ENCODE assay signal across 20 cellular contexts in genomic region chr11:70698871-70699270, GRCh38.
"Had no signal": no experiment of that assay in that cellular context is flagged by ENCODE, and none has a peak within 500 bp of the region (broad histone marks: within the 10 kb centered on the region; RNA-seq: fewer than 3 reads in every experiment).

No MANE protein-coding gene starts in this region.

- H3K27ac Mint-ChIP-seq: dendritic cell treated with granulocyte-macrophage colony-stimulating factor and Interleukin-4, amounts not matched to agents 40 ng/mL and 50 ng/mL, for 4 days; effector memory CD8-positive, alpha-beta T cell; naive thymus-derived CD8-positive, alpha-beta T cell; stimulated activated memory B cell treated with anti-CD40 and anti-IgM and Interleukin-4, amounts not matched to agents 10 μg/mL and 1 μg/mL and 100 μg/mL, for 72 hours; stimulated activated naive CD8-positive, alpha-beta T cell treated with anti-CD3 and anti-CD28 coated beads, Interleukin-15, amount 100 ng/mL, for 72 hours had no signal

- DNase-seq: effector memory CD8-positive, alpha-beta T cell; erythroblast; foreskin keratinocyte; head of caudate nucleus; left colon; mammary epithelial cell; naive thymus-derived CD8-positive, alpha-beta T cell; ovary; stimulated activated CD4-positive, alpha-beta T cell treated with anti-CD3 and anti-CD28 coated beads, Interleukin-4, amount 100 ng/mL, for 24 hours; stimulated activated naive CD8-positive, alpha-beta T cell treated with anti-CD3 and anti-CD28 coated beads, Interleukin-15, amount 100 ng/mL, for 72 hours; testis had no signal

- H3K4me1 Mint-ChIP-seq: central memory CD8-positive, alpha-beta T cell; stimulated activated memory B cell treated with anti-CD40 and anti-IgM and Interleukin-4, amounts not matched to agents 10 μg/mL and 1 μg/mL and 100 μg/mL, for 72 hours; stimulated activated naive CD8-positive, alpha-beta T cell treated with anti-CD3 and anti-CD28 coated beads, Interleukin-15, amount 100 ng/mL, for 72 hours had no signal

- H3K27ac ChIP-seq: foreskin keratinocyte, hepatocyte, ovary, right atrium auricular region, testis, tibial nerve had no signal

- H3K9me3 ChIP-seq: mucosa of descending colon, ovary, right atrium auricular region, testis, tibial nerve had no signal

- H3K4me3 Mint-ChIP-seq: central memory CD8-positive, alpha-beta T cell; dendritic cell treated with granulocyte-macrophage colony-stimulating factor and Interleukin-4, amounts not matched to agents 40 ng/mL and 50 ng/mL, for 4 days; effector memory CD8-positive, alpha-beta T cell; naive thymus-derived CD8-positive, alpha-beta T cell; neural crest cell; stimulated activated memory B cell treated with anti-CD40 and anti-IgM and Interleukin-4, amounts not matched to agents 10 μg/mL and 1 μg/mL and 100 μg/mL, for 72 hours; stimulated activated naive CD8-positive, alpha-beta T cell treated with anti-CD3 and anti-CD28 coated beads, Interleukin-15, amount 100 ng/mL, for 72 hours had no signal

- H3K27me3 Mint-ChIP-seq: dendritic cell treated with granulocyte-macrophage colony-stimulating factor and Interleukin-4, amounts not matched to agents 40 ng/mL and 50 ng/mL, for 4 days; stimulated activated memory B cell treated with anti-CD40 and anti-IgM and Interleukin-4, amounts not matched to agents 10 μg/mL and 1 μg/mL and 100 μg/mL, for 72 hours; stimulated activated naive CD8-positive, alpha-beta T cell treated with anti-CD3 and anti-CD28 coated beads, Interleukin-15, amount 100 ng/mL, for 72 hours had no signal

- H3K4me1 ChIP-seq: foreskin keratinocyte, right atrium auricular region, testis, tibial nerve had no signal

- H3K27me3 ChIP-seq: foreskin keratinocyte, hepatocyte, ovary, right atrium auricular region, testis, tibial nerve had no signal

- H2AFZ ChIP-seq: hepatocyte had no signal

- H3K36me3 ChIP-seq: ovary, right atrium auricular region, tibial nerve had no signal

- H3K36me3 Mint-ChIP-seq: naive thymus-derived CD8-positive, alpha-beta T cell; stimulated activated memory B cell treated with anti-CD40 and anti-IgM and Interleukin-4, amounts not matched to agents 10 μg/mL and 1 μg/mL and 100 μg/mL, for 72 hours had no signal

- H3K9me3 Mint-ChIP-seq: central memory CD8-positive, alpha-beta T cell; dendritic cell treated with granulocyte-macrophage colony-stimulating factor and Interleukin-4, amounts not matched to agents 40 ng/mL and 50 ng/mL, for 4 days; effector memory CD8-positive, alpha-beta T cell; naive thymus-derived CD8-positive, alpha-beta T cell; neural crest cell; stimulated activated memory B cell treated with anti-CD40 and anti-IgM and Interleukin-4, amounts not matched to agents 10 μg/mL and 1 μg/mL and 100 μg/mL, for 72 hours; stimulated activated naive CD8-positive, alpha-beta T cell treated with anti-CD3 and anti-CD28 coated beads, Interleukin-15, amount 100 ng/mL, for 72 hours had no signal

- H3K4me2 ChIP-seq: hepatocyte, smooth muscle cell had no signal

- H3K4me3 ChIP-seq: hepatocyte, mucosa of descending colon, ovary, right atrium auricular region, smooth muscle cell, testis, tibial nerve had no signal

- ATAC-seq: effector memory CD8-positive, alpha-beta T cell; foreskin keratinocyte; naive thymus-derived CD8-positive, alpha-beta T cell; stimulated activated memory B cell treated with anti-CD40 and anti-IgM and Interleukin-4, amounts not matched to agents 10 μg/mL and 1 μg/mL and 100 μg/mL, for 72 hours; stimulated activated naive CD8-positive, alpha-beta T cell treated with anti-CD3 and anti-CD28 coated beads, Interleukin-15, amount 100 ng/mL, for 72 hours had no signal
